ENCODE assay signal across 35 cellular contexts in the genomic region with DNA sequence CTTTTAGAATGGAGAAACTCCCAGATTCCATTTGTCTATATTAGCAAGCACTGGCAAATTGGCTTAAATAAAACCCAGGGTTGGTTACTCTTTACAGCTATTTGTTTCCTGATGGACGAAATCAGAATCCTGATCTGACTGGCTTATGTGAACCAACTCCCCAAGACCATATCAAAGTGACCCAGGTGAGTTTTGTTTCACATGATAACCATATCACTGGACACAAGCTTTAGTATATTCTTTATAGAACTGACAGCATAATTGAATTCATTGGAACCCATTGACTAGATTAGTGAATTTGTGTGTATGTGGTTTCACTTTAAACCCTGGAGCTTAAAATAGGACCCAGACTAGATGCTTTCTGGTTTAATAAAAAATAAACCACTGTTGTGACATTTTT.
"Had no signal": no experiment of that assay in that cellular context is flagged by ENCODE, and none has a peak within 500 bp of the region (broad histone marks: within the 10 kb centered on the region; RNA-seq: fewer than 3 reads in every experiment).

No MANE protein-coding gene starts in this region.

- H3K9ac ChIP-seq: KMS-11 had no signal

- H3K9me3 ChIP-seq: MG63 had no signal

- H3K4me2 ChIP-seq: KMS-11 had no signal

- H3K4me3 ChIP-seq: MG63 had no signal

- H3K27me3 ChIP-seq: MG63 had no signal

- DNase-seq: Karpas-422, Kasumi-1, KG1, MG63, MM.1S, MV-4-11, NCI-H1048, NCI-H1092, NCI-H1092 treated with DMSO at 0.1 percent for 48 hours, NCI-H1105, NCI-H1105 treated with DMSO at 0.1 percent for 48 hours, NCI-H1417, NCI-H1417 treated with DMSO at 0.1 percent for 48 hours, NCI-H1436, NCI-H1436 treated with DMSO at 0.1 percent for 48 hours, NCI-H146, NCI-H1694, NCI-H1694 treated with DMSO at 0.1 percent for 48 hours, NCI-H187, NCI-H187 treated with DMSO at 0.1 percent for 48 hours, NCI-H1930, NCI-H2029, NCI-H2029 treated with DMSO at 0.1 percent for 48 hours, NCI-H2081, NCI-H2081 treated with DMSO at 0.1 percent for 48 hours, NCI-H2107, NCI-H2171, NCI-H2171 treated with DMSO at 0.1 percent for 48 hours, NCI-H2227 treated with DMSO at 0.1 percent for 48 hours, NCI-H226, NCI-H345, NCI-H446, NCI-H446 treated with DMSO at 0.1 percent for 48 hours, NCI-H510A had no signal

- H3K27ac ChIP-seq: KMS-11 had no signal
